24 cellular contexts compared by ENCODE assay signal in genomic region chr3:109362823-109363222, GRCh38. TPM values are rescaled to one million over a fixed set of nuclear protein-coding genes. Genes with fewer than 3 reads are reported as not detected.
A peak's percentile ranks its signal among the peaks of the same experiment; 100 is the strongest.
DNase-seq lines count a peak whose midpoint lies in the region; ATAC-seq, FAIRE-seq and TF ChIP-seq lines count a peak whose summit lies in the region.
"Had no signal": no experiment of that assay in that cellular context is flagged by ENCODE, and none has a peak within 500 bp of the region (broad histone marks: within the 10 kb centered on the region; RNA-seq: fewer than 3 reads in every experiment).

No MANE protein-coding gene starts in this region.

- TF ChIP-seq EP300 in HepG2 (IDR thresholded peaks at IDR 0.05; ENCODE audit: low read depth in 2 of 2, low read length in 2 of 2) (no peak), HepG2 (CRISPR knock-in tag; IDR thresholded peaks at IDR 0.05; ENCODE audit: borderline replicate concordance) (no peak)

- TF ChIP-seq RAD21 in liver (IDR thresholded peaks at IDR 0.05) = peak; percentile 16 to 42
- no peak for TF ChIP-seq RAD21 in HepG2 (CRISPR knock-in tag; IDR thresholded peaks at IDR 0.05)

- peaks cover 5 to 36% (median 24%) of the 10 kb centered on the region in 4 donors for H3K4me1 ChIP-seq in liver (ENCODE audit: control insufficient read depth in 4 of 4, insufficient read depth in 4 of 4, low read length in 3 of 4)
- 0 out of 2 replicates have a peak, but pooled peaks cover 7% of the 10 kb centered on the region for H3K4me1 ChIP-seq in HepG2 (ENCODE audit: insufficient read depth, low read length)
- H3K4me1 ChIP-seq in body of pancreas = no peaks in the 10 kb centered on the region
- H3K4me1 ChIP-seq in right lobe of liver = peaks cover 0 to 46% (median 21%) of the 10 kb centered on the region in 4 donors
- H3K4me1 ChIP-seq in smooth muscle cell (ENCODE audit: low read depth) = no peaks in the 10 kb centered on the region
- H3K4me1 ChIP-seq: BE2C, BLaER1, Caco-2 had no signal

- H3K27ac ChIP-seq in liver (ENCODE audit: low read depth in 1 of 2, low read length in 2 of 2) (peak overlapping the region; percentile 87 to 90), HepG2 (ENCODE audit: extremely low read length, insufficient read depth, low read length) (no peak overlapping the region), body of pancreas (no peak overlapping the region), right lobe of liver (peak overlapping the region; percentile 67 to 83 (median 78)), smooth muscle cell (ENCODE audit: low read depth) (no peak overlapping the region)
- H3K27ac ChIP-seq: 22Rv1, BLaER1, C4-2B had no signal

- H3K4me2 ChIP-seq in HepG2 (ENCODE audit: low read depth, low read length) = no peak overlapping the region
- H3K4me2 ChIP-seq in smooth muscle cell = no peak overlapping the region
- H3K4me2 ChIP-seq: BLaER1 had no signal

- H3K9me3 ChIP-seq in liver (ENCODE audit: control insufficient read depth in 4 of 4, low read length in 3 of 4) (no peaks in the 10 kb centered on the region), HepG2 (ENCODE audit: low read length) (no peaks in the 10 kb centered on the region), body of pancreas (no peaks in the 10 kb centered on the region), right lobe of liver (no peaks in the 10 kb centered on the region), smooth muscle cell (replicated peaks; ENCODE audit: low read depth) (no peaks in the 10 kb centered on the region)
- H3K9me3 ChIP-seq: BE2C, BLaER1, Caco-2 had no signal

- BruUV-seq in HepG2 (replicated peaks; lab: Mats Ljungman, UMichigan) = no TSS peak

- H2AFZ ChIP-seq in HepG2 (ENCODE audit: low read length) (no peak overlapping the region), smooth muscle cell (ENCODE audit: low read depth) (no peak overlapping the region)

- POLR2A ChIA-PET in HepG2 (lab: Yijun Ruan, JAX) = no interaction called here

- H3F3A ChIP-seq in smooth muscle cell (ENCODE audit: low read depth) = no peaks in the 10 kb centered on the region

- no peaks in the 10 kb centered on the region for H3K27me3 ChIP-seq in liver (ENCODE audit: control insufficient read depth in 4 of 4, insufficient read depth in 4 of 4, low read length in 3 of 4)
- H3K27me3 ChIP-seq in HepG2 (ENCODE audit: control insufficient read depth in 1 of 2, insufficient read depth in 2 of 2, low read length in 2 of 2) = no peaks in the 10 kb centered on the region
- no peaks in the 10 kb centered on the region for H3K27me3 ChIP-seq in body of pancreas
- H3K27me3 ChIP-seq in right lobe of liver = no peaks in the 10 kb centered on the region
- H3K27me3 ChIP-seq in smooth muscle cell (ENCODE audit: low read depth) = no peaks in the 10 kb centered on the region
- H3K27me3 ChIP-seq: BE2C, BLaER1 had no signal

- WGBS in liver = 33% methylated on average over 4 of the region's 4 CpGs
- 13% methylated on average over 4 of the region's 4 CpGs for WGBS in HepG2 (ENCODE audit: low lambda C conversion rate)
- 40 to 48% methylated on average over 4 of the region's 4 CpGs for WGBS in body of pancreas, 2 donors
- WGBS in right lobe of liver (ENCODE audit: insufficient coverage, low coverage, low lambda C conversion rate, missing lambda C conversion rate) = 19% methylated on average over 4 of the region's 4 CpGs
- WGBS in smooth muscle cell (ENCODE audit: low lambda C conversion rate) = 95% methylated on average over 4 of the region's 4 CpGs

- H4K20me1 ChIP-seq in HepG2 (ENCODE audit: insufficient read depth, low read length) = no peaks in the 10 kb centered on the region
- no peaks in the 10 kb centered on the region for H4K20me1 ChIP-seq in smooth muscle cell (ENCODE audit: low read depth)
- H4K20me1 ChIP-seq: BLaER1 had no signal

- intact Hi-C loops in HepG2 (cut with micrococcal nuclease; ENCODE audit: unreplicated experiment) = no loop called here
- intact Hi-C loops in body of pancreas (cut with DNase I) = no loop called here
- intact Hi-C loops in right lobe of liver (cut with DNase I) = no loop called here

- ATAC-seq in HepG2 (no peak), body of pancreas (peak; percentile 9), right lobe of liver (peak; percentile 59 to 76 (median 70))
- ATAC-seq: CD8-positive, alpha-beta T cell had no signal

- peak overlapping the region in 2 of 3 donors; percentile 18 to 32 for H3K4me3 ChIP-seq in liver (ENCODE audit: low read depth in 1 of 3, low read length in 3 of 3)
- H3K4me3 ChIP-seq in HepG2 (replicated peaks in 1 of 3; ENCODE audit: insufficient read depth in 1 of 3, low read depth in 2 of 3, low read length in 3 of 3) = no peak overlapping the region
- H3K4me3 ChIP-seq in body of pancreas = no peak overlapping the region
- H3K4me3 ChIP-seq in right lobe of liver = peak overlapping the region in 1 of 3 donors; percentile 13
- H3K4me3 ChIP-seq in smooth muscle cell = no peak overlapping the region
- H3K4me3 ChIP-seq: BLaER1 had no signal

- CTCF ChIA-PET in HepG2 (lab: Yijun Ruan, JAX; ENCODE audit: low intra/inter-chr PET ratio, low total read pairs) = no interaction called here

- H3K9ac ChIP-seq in liver (ENCODE audit: low read depth in 1 of 2, low read length in 2 of 2) (peak overlapping the region; percentile 3 to 37), HepG2 (ENCODE audit: insufficient read depth, low read depth, low read length) (no peak overlapping the region), smooth muscle cell (ENCODE audit: low read depth) (no peak overlapping the region)
- H3K9ac ChIP-seq: BLaER1 had no signal

- DNase-seq in HepG2 (ENCODE audit: low spot score) (no peak), body of pancreas (no peak), right lobe of liver (no peak), smooth muscle cell (lab: John Stamatoyannopoulos, UW; ENCODE audit: unreplicated experiment) (no peak), C1 segment of cervical spinal cord (lab: John Stamatoyannopoulos, UW) (no peak)
- DNase-seq: ACHN; BE2C; Caco-2; Calu3; CD4-positive, alpha-beta T cell; CD8-positive, alpha-beta T cell; DMS79 treated with DMSO at 0.1 percent for 48 hours; GF-D8 had no signal

- H3K36me3 ChIP-seq in liver (ENCODE audit: control insufficient read depth in 4 of 4, insufficient read depth in 3 of 4, low read depth in 1 of 4, low read length in 3 of 4) (no peaks in the 10 kb centered on the region), HepG2 (replicated peaks in 1 of 2; ENCODE audit: control insufficient read depth in 1 of 2, insufficient read depth in 2 of 2, low read length in 2 of 2) (no peaks in the 10 kb centered on the region), body of pancreas (replicated peaks in 1 of 2; ENCODE audit: insufficient read depth in 1 of 2, low read depth in 2 of 2) (no peaks in the 10 kb centered on the region), right lobe of liver (no peaks in the 10 kb centered on the region), smooth muscle cell (ENCODE audit: low read depth) (no peaks in the 10 kb centered on the region)
- H3K36me3 ChIP-seq: BE2C, BLaER1 had no signal

- FAIRE-seq in HepG2 (lab: Jason Lieb, UNC) = no peak
- FAIRE-seq: D721Med, G401.6, GM12891, GM19239 had no signal

- in situ Hi-C loops in HepG2 (cut with HindIII; ENCODE audit: extremely low pct_ligation_motif_present, low pct_unique_long_range_greater_than_20kb) = no loop called here

- TF ChIP-seq POLR2A in HepG2 (IDR thresholded peaks at IDR 0.05; ENCODE audit: insufficient read depth in 1 of 2, low read depth in 2 of 2, low read length in 2 of 2) (no peak), body of pancreas (IDR thresholded peaks at IDR 0.05) (no peak), right lobe of liver (IDR thresholded peaks at IDR 0.05) (no peak)

- H3K79me2 ChIP-seq in HepG2 (ENCODE audit: insufficient read depth, low read length) = no peaks in the 10 kb centered on the region
- no peaks in the 10 kb centered on the region for H3K79me2 ChIP-seq in smooth muscle cell (ENCODE audit: low read depth)

- TF ChIP-seq CTCF in liver (IDR thresholded peaks at IDR 0.05; ENCODE audit: low read depth, low read length, missing input control) (no peak), HepG2 (CRISPR knock-in tag; IDR thresholded peaks at IDR 0.05) (no peak), body of pancreas (IDR thresholded peaks at IDR 0.05) (no peak), right lobe of liver (IDR thresholded peaks at IDR 0.05) (no peak), smooth muscle cell (IDR thresholded peaks at IDR 0.05; ENCODE audit: borderline replicate concordance, insufficient read depth, poor library complexity, severe bottlenecking) (no peak)

RNA-seq across cellular contexts. Expression of gene DPPA4, which starts 25.5 kb away (rescaled TPM):
- total RNA-seq in liver (1 to 10 TPM in 1 of 2 donors, under 1 TPM in 1; 0.25 to 3.1 TPM), HepG2 (2016; rRNA removed; fragmentation: Illumina TruSeq; extraction: Trizol) (not detected in 2 replicates), body of pancreas (not detected), right lobe of liver (1 to 10 TPM in 1 of 6 experiments, under 1 TPM in 3, not detected in 2; 0.39 to 1.3 (median 0.65) TPM), smooth muscle cell (38.5 and 43.1 TPM in 2 replicates)
- polyA plus RNA-seq in liver (under 1 TPM; 0.12 to 0.31 TPM), HepG2 (2011; rRNA removed) (not detected in 2 replicates), smooth muscle cell (19.5 and 21.0 TPM in 2 replicates)
- total RNA-seq in HepG2 (2016; cell fraction: cytosol; rRNA removed; fragmentation: Illumina TruSeq; extraction: Trizol; ENCODE audit: low read depth) = not detected in 2 replicates
- total RNA-seq in HepG2 (2016; cell fraction: insoluble cytoplasmic fraction; rRNA removed; fragmentation: Illumina TruSeq; extraction: Trizol) = not detected in 2 replicates
- total RNA-seq in HepG2 (2016; cell fraction: membrane; rRNA removed; fragmentation: Illumina TruSeq; extraction: Trizol) = not detected in 2 replicates
- total RNA-seq in HepG2 (2016; cell fraction: nucleus; rRNA removed; fragmentation: Illumina TruSeq; extraction: Trizol) = not detected in 2 replicates
- polyA plus RNA-seq in HepG2 (2011; cell fraction: cytosol; rRNA removed) = not detected in 2 replicates
- 0.07 TPM in 1 of 2 replicates, not detected in the other for polyA plus RNA-seq in HepG2 (2011; cell fraction: nucleus; rRNA removed)
- polyA plus RNA-seq in HepG2 (2012) = not detected in 2 replicates
- not detected in 2 replicates for polyA plus RNA-seq in HepG2 (2016; cell fraction: cytosol; fragmentation: Illumina TruSeq; extraction: Trizol; ENCODE audit: low read depth)
- not detected in 2 replicates for polyA plus RNA-seq in HepG2 (2016; cell fraction: insoluble cytoplasmic fraction; fragmentation: Illumina TruSeq; extraction: Trizol; ENCODE audit: low read depth)
- not detected in 2 replicates for polyA plus RNA-seq in HepG2 (2016; cell fraction: membrane; fragmentation: Illumina TruSeq; extraction: Trizol; ENCODE audit: low read depth)
- not detected in 2 replicates for polyA plus RNA-seq in HepG2 (2016; cell fraction: nucleus; fragmentation: Illumina TruSeq; extraction: Trizol; ENCODE audit: insufficient read depth, low read depth)
- polyA minus RNA-seq in HepG2 (2011; rRNA and poly(A)+ RNA removed; ENCODE audit: low replicate concordance) = not detected in 2 replicates
- polyA minus RNA-seq in HepG2 (2011; cell fraction: cytosol; rRNA and poly(A)+ RNA removed) = not detected in 2 replicates
- polyA minus RNA-seq in HepG2 (2011; cell fraction: nucleus; rRNA and poly(A)+ RNA removed) = not detected in 2 replicates
- total RNA-seq: A172, A673, Caco-2, Calu3 had no signal
- polyA plus RNA-seq: AG04450 had no signal

RNA-seq across cellular contexts. Expression of gene DPPA2, which starts 46.5 kb away (rescaled TPM):
- total RNA-seq in liver = not detected
- polyA plus RNA-seq in liver = not detected
- total RNA-seq in HepG2 (2016; rRNA removed; fragmentation: Illumina TruSeq; extraction: Trizol) = not detected in 2 replicates
- total RNA-seq in HepG2 (2016; cell fraction: cytosol; rRNA removed; fragmentation: Illumina TruSeq; extraction: Trizol; ENCODE audit: low read depth) = not detected in 2 replicates
- not detected in 2 replicates for total RNA-seq in HepG2 (2016; cell fraction: insoluble cytoplasmic fraction; rRNA removed; fragmentation: Illumina TruSeq; extraction: Trizol)
- total RNA-seq in HepG2 (2016; cell fraction: membrane; rRNA removed; fragmentation: Illumina TruSeq; extraction: Trizol) = not detected in 2 replicates
- total RNA-seq in HepG2 (2016; cell fraction: nucleus; rRNA removed; fragmentation: Illumina TruSeq; extraction: Trizol) = not detected in 2 replicates
- polyA plus RNA-seq in HepG2 (2011; rRNA removed) = not detected in 2 replicates
- polyA plus RNA-seq in HepG2 (2011; cell fraction: cytosol; rRNA removed) = not detected in 2 replicates
- polyA plus RNA-seq in HepG2 (2011; cell fraction: nucleus; rRNA removed) = not detected in 2 replicates
- polyA plus RNA-seq in HepG2 (2012) = not detected in 2 replicates
- polyA plus RNA-seq in HepG2 (2016; cell fraction: cytosol; fragmentation: Illumina TruSeq; extraction: Trizol; ENCODE audit: low read depth) = not detected in 2 replicates
- not detected in 2 replicates for polyA plus RNA-seq in HepG2 (2016; cell fraction: insoluble cytoplasmic fraction; fragmentation: Illumina TruSeq; extraction: Trizol; ENCODE audit: low read depth)
- not detected in 2 replicates for polyA plus RNA-seq in HepG2 (2016; cell fraction: membrane; fragmentation: Illumina TruSeq; extraction: Trizol; ENCODE audit: low read depth)
- polyA plus RNA-seq in HepG2 (2016; cell fraction: nucleus; fragmentation: Illumina TruSeq; extraction: Trizol; ENCODE audit: insufficient read depth, low read depth) = not detected in 2 replicates
- 0.23 TPM in 1 of 2 replicates, not detected in the other for polyA minus RNA-seq in HepG2 (2011; rRNA and poly(A)+ RNA removed; ENCODE audit: low replicate concordance)
- not detected in 2 replicates for polyA minus RNA-seq in HepG2 (2011; cell fraction: cytosol; rRNA and poly(A)+ RNA removed)
- not detected in 2 replicates for polyA minus RNA-seq in HepG2 (2011; cell fraction: nucleus; rRNA and poly(A)+ RNA removed)
- total RNA-seq in body of pancreas = not detected
- not detected for total RNA-seq in right lobe of liver
- total RNA-seq in smooth muscle cell = 0.27 TPM in 2 replicates
- polyA plus RNA-seq in smooth muscle cell = 1.0 and 1.2 TPM in 2 replicates
- total RNA-seq: A172; A673; Caco-2; Calu3; CD4-positive, alpha-beta T cell; CD8-positive, alpha-beta T cell had no signal
- polyA plus RNA-seq: AG04450 had no signal

Comparison
In these comparisons a context has a peak if more than half of its experiments do, and no peak if none do; other contexts are left out.
1. H3K27ac ChIP-seq: peak in liver (2 of 2) and right lobe of liver (3 of 3); none in HepG2 (single experiment), body of pancreas (0 of 4) and smooth muscle cell (single experiment).
2. H3K4me3 ChIP-seq: peak in liver (2 of 3); none in HepG2 (0 of 3), body of pancreas (0 of 2) and smooth muscle cell (single experiment).
3. H3K9ac ChIP-seq: peak in liver (2 of 2); none in HepG2 (single experiment) and smooth muscle cell (single experiment).